ENCODE assay signal across 8 cellular contexts in genomic region chr15:98800437-98801233, GRCh38.
DNase-seq lines count a peak whose midpoint lies in the region; ATAC-seq and TF ChIP-seq lines count a peak whose summit lies in the region.

No MANE protein-coding gene starts in this region.

- H3K9me3 Mint-ChIP-seq in endothelial cell (ENCODE audit: unreplicated experiment), result no peaks in the 10 kb centered on the region

- peak overlapping the region; percentile 16 for H3K4me2 ChIP-seq in mesendoderm (ENCODE audit: low read length)
- no peak overlapping the region for H3K4me2 ChIP-seq in OCI-LY7 (ENCODE audit: low read length)

- H4K5ac ChIP-seq in mesendoderm (ENCODE audit: low read length), result no peak overlapping the region

- intact Hi-C loops in uterus (cut with DNase I; ENCODE audit: low total_unique reads) (no loop called here), OCI-LY7 (cut with micrococcal nuclease; ENCODE audit: unreplicated experiment) (no loop called here)

- TF ChIP-seq CTCF in endothelial cell (IDR thresholded peaks at IDR 0.05; ENCODE audit: unreplicated experiment), result no peak
- no peak for TF ChIP-seq CTCF in uterus (IDR thresholded peaks at IDR 0.05)
- no peak for TF ChIP-seq CTCF in OCI-LY7 (conservative IDR thresholded peaks at IDR 0.05; ENCODE audit: low read length)

- BruUV-seq in OCI-LY7 (replicated peaks; lab: Mats Ljungman, UMichigan), result no TSS peak

- no CpG with 5 or more reads among the region's 11 CpGs for WGBS in mesendoderm (ENCODE audit: extremely low coverage, insufficient coverage, low lambda C conversion rate)

- no peak for TF ChIP-seq POLR2A in uterus (IDR thresholded peaks at IDR 0.05)

- CTCF ChIA-PET in OCI-LY7 (lab: Charles Lee; ENCODE audit: unreplicated experiment), result no interaction called here

- peaks cover 84% of the 10 kb centered on the region for H3K4me1 Mint-ChIP-seq in endothelial cell (ENCODE audit: unreplicated experiment)

- H3K23ac ChIP-seq in mesendoderm (ENCODE audit: low read length), result peak overlapping the region; percentile 25

- in situ Hi-C loops in KBM-7 (cut with MboI; ENCODE audit: low pct_unique_long_range_greater_than_20kb, low sequenced_read_pairs), result no loop called here

- H2BK120ac ChIP-seq in mesendoderm (ENCODE audit: low read depth, low read length), result no peak overlapping the region

- POLR2A ChIA-PET in OCI-LY7 (lab: Charles Lee), result interaction anchor here (0.8 kb wide), 1 partner anchor 28 kb away, joined by 3 read pairs; no protein-coding TSS in a partner anchor

- peak overlapping the region; percentile 80 for H3K4me3 Mint-ChIP-seq in endothelial cell (ENCODE audit: unreplicated experiment)

- H3K27me3 ChIP-seq in SJSA1 (replicated peaks) (no peaks in the 10 kb centered on the region), mesendoderm (ENCODE audit: insufficient read depth, low read length, poor library complexity) (no peaks in the 10 kb centered on the region), uterus (no peaks in the 10 kb centered on the region)

- no peak overlapping the region for H2AK5ac ChIP-seq in mesendoderm (ENCODE audit: low read length)

- H3K36me3 Mint-ChIP-seq in endothelial cell (ENCODE audit: low read depth, unreplicated experiment), result peaks cover 11% of the 10 kb centered on the region

- peak overlapping the region; percentile 37 for H2BK15ac ChIP-seq in mesendoderm (replicated peaks; ENCODE audit: low read depth)

- H4K8ac ChIP-seq in mesendoderm (ENCODE audit: low read depth, low read length), result no peak overlapping the region

- H3K36me3 ChIP-seq in SJSA1 (no peaks in the 10 kb centered on the region), mesendoderm (ENCODE audit: control insufficient read depth, insufficient read depth, low read length) (no peaks in the 10 kb centered on the region), uterus (no peaks in the 10 kb centered on the region), OCI-LY7 (ENCODE audit: insufficient read depth, low read length) (no peaks in the 10 kb centered on the region)

- H3K9me3 ChIP-seq in SJSA1 (replicated peaks) (no peaks in the 10 kb centered on the region), uterus (no peaks in the 10 kb centered on the region), OCI-LY7 (ENCODE audit: low read length) (no peaks in the 10 kb centered on the region)

- H3K27ac ChIP-seq in SJSA1 (peak overlapping the region; percentile 48), mesendoderm (ENCODE audit: low read depth, low read length) (peak overlapping the region; percentile 94), uterus (peak overlapping the region; percentile 60 to 71), OCI-LY7 (ENCODE audit: low read depth, low read length, poor library complexity, severe bottlenecking) (no peak overlapping the region)

- H3K79me2 ChIP-seq in mesendoderm (ENCODE audit: control insufficient read depth, insufficient read depth, low read length), result peaks cover 64% of the 10 kb centered on the region
- H3K79me2 ChIP-seq in OCI-LY7 (ENCODE audit: insufficient read depth, low read depth, low read length), result no peaks in the 10 kb centered on the region

- no peaks in the 10 kb centered on the region; the same call in 1 of the 2 replicates for H4K20me1 ChIP-seq in OCI-LY7 (ENCODE audit: insufficient read depth, low read length)

- peak overlapping the region; percentile 99 for H3K27ac Mint-ChIP-seq in endothelial cell (ENCODE audit: unreplicated experiment)

- peak overlapping the region; percentile 82 for H3K18ac ChIP-seq in mesendoderm (ENCODE audit: low read length)

- peaks cover 43% of the 10 kb centered on the region for H3K79me1 ChIP-seq in mesendoderm (ENCODE audit: low read length)

- peak overlapping the region; percentile 84 for H3K56ac ChIP-seq in mesendoderm (ENCODE audit: low read length)

- no peaks in the 10 kb centered on the region for H3K9me2 ChIP-seq in OCI-LY7 (ENCODE audit: insufficient read depth, low read length)

- H2BK5ac ChIP-seq in mesendoderm (ENCODE audit: low read length), result peak overlapping the region; percentile 72

- H3K4me3 ChIP-seq in SJSA1 (no peak overlapping the region), mesendoderm (ENCODE audit: low read length) (no peak overlapping the region), uterus (no peak overlapping the region), OCI-LY7 (ENCODE audit: low read depth, low read length, poor library complexity, severe bottlenecking) (no peak overlapping the region)

- DNase-seq in C1 segment of cervical spinal cord (lab: John Stamatoyannopoulos, UW) (peak in 12 of 14 donors; percentile 26 to 88 (median 56)), KBM-7 (peak; percentile 55), SJSA1 (ENCODE audit: low read depth in 1 of 2, low spot score in 2 of 2) (peak; percentile 85), endothelial cell (ENCODE audit: low spot score) (peak; percentile 58), mesendoderm (peak; percentile 95), uterus (peak; percentile 58 to 66), OCI-LY7 (ENCODE audit: low spot score) (no peak)

- no peak for ATAC-seq in GM19463 (IDR thresholded peaks at IDR 0.05; ENCODE audit: unreplicated experiment)

- no peak overlapping the region for H2AFZ ChIP-seq in OCI-LY7 (ENCODE audit: low read length)

- H3K4me1 ChIP-seq in SJSA1 (replicated peaks), result peaks cover 53% of the 10 kb centered on the region
- H3K4me1 ChIP-seq in mesendoderm (ENCODE audit: control insufficient read depth, low read depth, low read length), result peaks cover 31% of the 10 kb centered on the region
- H3K4me1 ChIP-seq in uterus, result peaks cover 18 to 22% of the 10 kb centered on the region in 2 donors
- H3K4me1 ChIP-seq in OCI-LY7 (ENCODE audit: insufficient read depth, low read length, poor library complexity, severe bottlenecking), result no peaks in the 10 kb centered on the region

- peak overlapping the region; percentile 6 for H3K9ac ChIP-seq in mesendoderm (ENCODE audit: low read length)

- H3K4ac ChIP-seq in mesendoderm (ENCODE audit: low read depth, low read length), result peak overlapping the region; percentile 81

- peaks cover 19% of the 10 kb centered on the region for H3K27me3 Mint-ChIP-seq in endothelial cell (ENCODE audit: unreplicated experiment)
